ENCODE assay signal across 22 cellular contexts in genomic region chr4:21009956-21010355, GRCh38.
"Had no signal": no experiment of that assay in that cellular context is flagged by ENCODE, and none has a peak within 500 bp of the region (broad histone marks: within the 10 kb centered on the region; RNA-seq: fewer than 3 reads in every experiment).

No MANE protein-coding gene starts in this region.

- H3K4me3 Mint-ChIP-seq: natural killer cell; stimulated activated effector memory CD8-positive, alpha-beta T cell treated with anti-CD3 and anti-CD28 coated beads, Interleukin-12 subunit alpha, Interleukin-12 subunit beta, amount 100 ng/mL, for 72 hours had no signal

- H3K27ac Mint-ChIP-seq: natural killer cell; stimulated activated effector memory CD8-positive, alpha-beta T cell treated with anti-CD3 and anti-CD28 coated beads, Interleukin-12 subunit alpha, Interleukin-12 subunit beta, amount 100 ng/mL, for 72 hours had no signal

- H3K36me3 ChIP-seq: esophagus squamous epithelium, left lung, prostate gland, sigmoid colon, stomach, thyroid gland, vagina had no signal

- H3K4me1 ChIP-seq: esophagus squamous epithelium, left lung, prostate gland, sigmoid colon, stomach, thyroid gland, vagina had no signal

- H3K4me3 ChIP-seq: coronary artery, esophagus squamous epithelium, left lung, prostate gland, sigmoid colon, stomach, thyroid gland, vagina had no signal

- FAIRE-seq: kidney had no signal

- H3K27ac ChIP-seq: coronary artery, esophagus squamous epithelium, left lung, prostate gland, sigmoid colon, stomach, thyroid gland, vagina had no signal

- H3K36me3 Mint-ChIP-seq: natural killer cell; stimulated activated effector memory CD8-positive, alpha-beta T cell treated with anti-CD3 and anti-CD28 coated beads, Interleukin-12 subunit alpha, Interleukin-12 subunit beta, amount 100 ng/mL, for 72 hours had no signal

- H3K9me3 ChIP-seq: esophagus squamous epithelium, left lung, prostate gland, sigmoid colon, stomach, thyroid gland, vagina had no signal

- DNase-seq: dermis blood vessel endothelial cell; effector memory CD4-positive, alpha-beta T cell; erythroblast; esophagus squamous epithelium; foreskin melanocyte; kidney; left cardiac atrium; left lung; natural killer cell; nucleus accumbens; right cardiac atrium; sigmoid colon; stimulated activated CD4-positive, alpha-beta T cell treated with anti-CD3 and anti-CD28 coated beads, Interleukin-2, amount 100 ng/mL, for 24 hours; stimulated activated CD4-positive, alpha-beta T cell treated with anti-CD3 and anti-CD28 coated beads, Interleukin-4, amount 100 ng/mL, for 24 hours; stimulated activated naive CD4-positive, alpha-beta T cell treated with Interleukin-2 at 50 U/mL for 16 hours; stomach; thyroid gland; trophoblast cell had no signal

- H3K4me1 Mint-ChIP-seq: natural killer cell; stimulated activated effector memory CD8-positive, alpha-beta T cell treated with anti-CD3 and anti-CD28 coated beads, Interleukin-12 subunit alpha, Interleukin-12 subunit beta, amount 100 ng/mL, for 72 hours had no signal

- ATAC-seq: left cardiac atrium; left lung; natural killer cell; right cardiac atrium; stimulated activated effector memory CD8-positive, alpha-beta T cell treated with anti-CD3 and anti-CD28 coated beads, Interleukin-12 subunit alpha, Interleukin-12 subunit beta, amount 100 ng/mL, for 72 hours had no signal

- H3K27me3 ChIP-seq: esophagus squamous epithelium, left lung, sigmoid colon, stomach, thyroid gland, vagina had no signal
